23 cellular contexts compared by ENCODE assay signal in genomic region chr19:49347191-49347590, GRCh38. TPM values are rescaled to one million over a fixed set of nuclear protein-coding genes. Genes with fewer than 3 reads are reported as not detected.
"Had no signal": no experiment of that assay in that cellular context is flagged by ENCODE, and none has a peak within 500 bp of the region (broad histone marks: within the 10 kb centered on the region; RNA-seq: fewer than 3 reads in every experiment).

No MANE protein-coding gene starts in this region.

- H3K27ac ChIP-seq: ascending aorta, KMS-11, SJSA1, WERI-Rb-1 had no signal

- H3K4me2 ChIP-seq: KMS-11 had no signal

- H3K9me3 ChIP-seq: ascending aorta, body of pancreas, MG63, SJSA1 had no signal

- FAIRE-seq: bronchial epithelial cell had no signal

- H3K4me3 Mint-ChIP-seq: activated CD4-positive, alpha-beta memory T cell treated with anti-CD3 and anti-CD28 coated beads, Interleukin-2, amount 10 ng/mL, durations not matched to agents 7 days and 5 days; activated CD4-positive, alpha-beta T cell treated with anti-CD3 and anti-CD28 coated beads for 36 hours; T-helper 2 cell treated with Interferon-gamma antibody and Interleukin-4, amounts not matched to agents 5 μg/mL and 100 μg/mL, for 36 hours had no signal

- H3K27ac Mint-ChIP-seq: activated CD4-positive, alpha-beta memory T cell treated with anti-CD3 and anti-CD28 coated beads, Interleukin-2, amount 10 ng/mL, durations not matched to agents 7 days and 5 days; activated CD4-positive, alpha-beta T cell treated with anti-CD3 and anti-CD28 coated beads for 36 hours; T-helper 2 cell treated with Interferon-gamma antibody and Interleukin-4, amounts not matched to agents 5 μg/mL and 100 μg/mL, for 36 hours had no signal

- H3K4me1 ChIP-seq: ascending aorta, SJSA1 had no signal

- H3K4me3 ChIP-seq: ascending aorta, body of pancreas, MG63, SJSA1 had no signal

- DNase-seq: activated CD4-positive, alpha-beta memory T cell treated with anti-CD3 and anti-CD28 coated beads, Interleukin-2, amount 10 ng/mL, durations not matched to agents 7 days and 5 days; activated CD4-positive, alpha-beta T cell treated with anti-CD3 and anti-CD28 coated beads, Interleukin-2, amount 50 U/mL, for 1 hour; activated CD8-positive, alpha-beta memory T cell treated with anti-CD3 and anti-CD28 coated beads, Interleukin-2, amount 50 U/mL, for 48 hours; activated naive CD4-positive, alpha-beta T cell treated with anti-CD3 and anti-CD28 coated beads, Interleukin-2, amount 50 U/mL, for 16 hours; activated T-cell treated with anti-CD3 and anti-CD28 coated beads, Interleukin-2, amount 50 U/mL, for 1 hour; amniotic stem cell; NCI-H1092 treated with DMSO at 0.1 percent for 48 hours; NCI-H1417 treated with DMSO at 0.1 percent for 48 hours; NCI-H1694; NCI-H2029; NCI-H2107; NCI-H510A; SHP77 had no signal

- H3K27me3 ChIP-seq: ascending aorta, body of pancreas, MG63, SJSA1 had no signal

- H3K27me3 Mint-ChIP-seq: activated CD4-positive, alpha-beta T cell treated with anti-CD3 and anti-CD28 coated beads for 36 hours had no signal

- H3K9me3 Mint-ChIP-seq: activated CD4-positive, alpha-beta memory T cell treated with anti-CD3 and anti-CD28 coated beads, Interleukin-2, amount 10 ng/mL, durations not matched to agents 7 days and 5 days; T-helper 2 cell treated with Interferon-gamma antibody and Interleukin-4, amounts not matched to agents 5 μg/mL and 100 μg/mL, for 36 hours had no signal

RNA-seq across cellular contexts. Expression of gene CD37, which starts 12.0 kb away (rescaled TPM):
- total RNA-seq: bronchial epithelial cell, SJSA1 had no signal

RNA-seq across cellular contexts. Expression of gene TEAD2, which starts 15.0 kb away (rescaled TPM):
- total RNA-seq: activated CD4-positive, alpha-beta memory T cell treated with anti-CD3 and anti-CD28 coated beads, Interleukin-2, amount 10 ng/mL, durations not matched to agents 7 days and 5 days; activated CD4-positive, alpha-beta T cell treated with anti-CD3 and anti-CD28 coated beads for 36 hours; T-helper 1 cell treated with Interleukin-12 subunit alpha and Interleukin-12 subunit beta and Interleukin-4 antibody, amounts not matched to agents 30 ng/mL and 1 ng/mL, for 36 hours had no signal

RNA-seq across cellular contexts. Expression of gene DKKL1, which starts 16.5 kb away (rescaled TPM):
- total RNA-seq: activated CD4-positive, alpha-beta memory T cell treated with anti-CD3 and anti-CD28 coated beads, Interleukin-2, amount 10 ng/mL, durations not matched to agents 7 days and 5 days; activated CD4-positive, alpha-beta T cell treated with anti-CD3 and anti-CD28 coated beads for 36 hours; ascending aorta; body of pancreas; bronchial epithelial cell; T-helper 1 cell treated with Interleukin-12 subunit alpha and Interleukin-12 subunit beta and Interleukin-4 antibody, amounts not matched to agents 30 ng/mL and 1 ng/mL, for 36 hours had no signal

RNA-seq across cellular contexts. Expression of gene SLC6A16, which starts 22.2 kb away (rescaled TPM):
- total RNA-seq: bronchial epithelial cell, SJSA1 had no signal

RNA-seq across cellular contexts. Expression of gene KASH5, which starts 40.9 kb away (rescaled TPM):
- total RNA-seq: ascending aorta; bronchial epithelial cell; SJSA1; T-helper 1 cell treated with Interleukin-12 subunit alpha and Interleukin-12 subunit beta and Interleukin-4 antibody, amounts not matched to agents 30 ng/mL and 1 ng/mL, for 36 hours had no signal
